Comparison of ENCODE assay signal across 1 cellular context in the genomic region with DNA sequence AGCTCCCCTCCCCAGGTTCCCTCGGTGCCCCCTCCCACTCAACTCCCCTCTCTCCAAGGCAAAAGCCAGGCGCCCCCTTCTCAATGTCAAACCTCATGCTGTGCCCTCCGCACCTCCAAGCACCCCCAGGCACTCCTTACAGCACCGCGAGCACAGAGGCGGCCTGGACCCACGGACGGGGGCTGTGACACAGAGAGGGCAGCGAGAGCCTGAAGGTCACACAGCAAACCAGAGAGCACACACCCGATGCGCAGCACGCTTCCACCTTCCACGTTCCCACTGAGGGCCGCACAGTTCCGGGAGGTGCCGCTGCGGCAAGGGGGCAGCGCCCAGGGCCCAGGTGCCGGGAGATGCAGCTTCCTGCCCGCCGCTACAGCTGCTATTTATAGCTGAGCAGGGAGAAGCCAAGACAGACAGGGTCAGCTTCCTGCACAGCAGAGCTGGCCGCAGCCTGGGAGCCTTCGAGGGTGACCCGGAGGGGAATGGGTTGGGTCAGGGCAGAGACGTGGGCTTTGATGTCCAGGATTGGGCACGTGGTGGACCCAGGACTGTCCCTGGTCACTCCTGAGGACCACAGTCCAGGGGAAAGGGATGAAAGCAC.
TF ChIP-seq lines count a peak whose summit lies in the region.

No MANE protein-coding gene starts in this region.

TF ChIP-seq in GM12878, 131 proteins besides CTCF, POLR2A, EP300 and RAD21 (continued from another document):
- TF ChIP-seq, protein P1, sequence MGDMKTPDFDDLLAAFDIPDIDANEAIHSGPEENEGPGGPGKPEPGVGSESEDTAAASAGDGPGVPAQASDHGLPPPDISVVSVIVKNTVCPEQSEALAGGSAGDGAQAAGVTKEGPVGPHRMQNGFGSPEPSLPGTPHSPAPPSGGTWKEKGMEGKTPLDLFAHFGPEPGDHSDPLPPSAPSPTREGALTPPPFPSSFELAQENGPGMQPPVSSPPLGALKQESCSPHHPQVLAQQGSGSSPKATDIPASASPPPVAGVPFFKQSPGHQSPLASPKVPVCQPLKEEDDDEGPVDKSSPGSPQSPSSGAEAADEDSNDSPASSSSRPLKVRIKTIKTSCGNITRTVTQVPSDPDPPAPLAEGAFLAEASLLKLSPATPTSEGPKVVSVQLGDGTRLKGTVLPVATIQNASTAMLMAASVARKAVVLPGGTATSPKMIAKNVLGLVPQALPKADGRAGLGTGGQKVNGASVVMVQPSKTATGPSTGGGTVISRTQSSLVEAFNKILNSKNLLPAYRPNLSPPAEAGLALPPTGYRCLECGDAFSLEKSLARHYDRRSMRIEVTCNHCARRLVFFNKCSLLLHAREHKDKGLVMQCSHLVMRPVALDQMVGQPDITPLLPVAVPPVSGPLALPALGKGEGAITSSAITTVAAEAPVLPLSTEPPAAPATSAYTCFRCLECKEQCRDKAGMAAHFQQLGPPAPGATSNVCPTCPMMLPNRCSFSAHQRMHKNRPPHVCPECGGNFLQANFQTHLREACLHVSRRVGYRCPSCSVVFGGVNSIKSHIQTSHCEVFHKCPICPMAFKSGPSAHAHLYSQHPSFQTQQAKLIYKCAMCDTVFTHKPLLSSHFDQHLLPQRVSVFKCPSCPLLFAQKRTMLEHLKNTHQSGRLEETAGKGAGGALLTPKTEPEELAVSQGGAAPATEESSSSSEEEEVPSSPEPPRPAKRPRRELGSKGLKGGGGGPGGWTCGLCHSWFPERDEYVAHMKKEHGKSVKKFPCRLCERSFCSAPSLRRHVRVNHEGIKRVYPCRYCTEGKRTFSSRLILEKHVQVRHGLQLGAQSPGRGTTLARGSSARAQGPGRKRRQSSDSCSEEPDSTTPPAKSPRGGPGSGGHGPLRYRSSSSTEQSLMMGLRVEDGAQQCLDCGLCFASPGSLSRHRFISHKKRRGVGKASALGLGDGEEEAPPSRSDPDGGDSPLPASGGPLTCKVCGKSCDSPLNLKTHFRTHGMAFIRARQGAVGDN (IDR thresholded peaks at IDR 0.05), result no peak
- no peak for TF ChIP-seq MEF2B (IDR thresholded peaks at IDR 0.05; ENCODE audit: partially characterized antibody, poor library complexity, severe bottlenecking)
- TF ChIP-seq TCF3 (IDR thresholded peaks at IDR 0.05; ENCODE audit: borderline replicate concordance, insufficient read depth, low read depth, low read length), result no peak
- TF ChIP-seq SP1 (IDR thresholded peaks at IDR 0.05; ENCODE audit: low read depth, low read length), result no peak
- TF ChIP-seq TAF1 (IDR thresholded peaks at IDR 0.05; ENCODE audit: borderline replicate concordance, low read depth, low read length), result no peak
- no peak for TF ChIP-seq JUND (IDR thresholded peaks at IDR 0.05; ENCODE audit: low read depth, low read length)
- no peak for TF ChIP-seq TBL1XR1 (IDR thresholded peaks at IDR 0.05; ENCODE audit: low read depth, low read length)
- no peak for TF ChIP-seq CHD2 (IDR thresholded peaks at IDR 0.05; ENCODE audit: borderline replicate concordance, low read depth, low read length)
- TF ChIP-seq ZBTB4 (CRISPR knock-in tag; IDR thresholded peaks at IDR 0.05), result no peak
- TF ChIP-seq, protein P2, sequence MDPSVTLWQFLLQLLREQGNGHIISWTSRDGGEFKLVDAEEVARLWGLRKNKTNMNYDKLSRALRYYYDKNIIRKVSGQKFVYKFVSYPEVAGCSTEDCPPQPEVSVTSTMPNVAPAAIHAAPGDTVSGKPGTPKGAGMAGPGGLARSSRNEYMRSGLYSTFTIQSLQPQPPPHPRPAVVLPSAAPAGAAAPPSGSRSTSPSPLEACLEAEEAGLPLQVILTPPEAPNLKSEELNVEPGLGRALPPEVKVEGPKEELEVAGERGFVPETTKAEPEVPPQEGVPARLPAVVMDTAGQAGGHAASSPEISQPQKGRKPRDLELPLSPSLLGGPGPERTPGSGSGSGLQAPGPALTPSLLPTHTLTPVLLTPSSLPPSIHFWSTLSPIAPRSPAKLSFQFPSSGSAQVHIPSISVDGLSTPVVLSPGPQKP (IDR thresholded peaks at IDR 0.05; ENCODE audit: low read depth, low read length), result no peak
- no peak for TF ChIP-seq MAX (IDR thresholded peaks at IDR 0.05; ENCODE audit: low read depth, low read length)
- TF ChIP-seq CBX5 (IDR thresholded peaks at IDR 0.05; ENCODE audit: low read depth), result no peak
- TF ChIP-seq HSF1 (IDR thresholded peaks at IDR 0.05; ENCODE audit: low read depth, low read length), result no peak
- TF ChIP-seq HDAC2 (IDR thresholded peaks at IDR 0.05), result no peak
- TF ChIP-seq FOXK2 (IDR thresholded peaks at IDR 0.05), result no peak
TF ChIP-seq in GM12878: peak in this region for 0.
